Comparison of ENCODE assay signal across 1 cellular context in the genomic region with DNA sequence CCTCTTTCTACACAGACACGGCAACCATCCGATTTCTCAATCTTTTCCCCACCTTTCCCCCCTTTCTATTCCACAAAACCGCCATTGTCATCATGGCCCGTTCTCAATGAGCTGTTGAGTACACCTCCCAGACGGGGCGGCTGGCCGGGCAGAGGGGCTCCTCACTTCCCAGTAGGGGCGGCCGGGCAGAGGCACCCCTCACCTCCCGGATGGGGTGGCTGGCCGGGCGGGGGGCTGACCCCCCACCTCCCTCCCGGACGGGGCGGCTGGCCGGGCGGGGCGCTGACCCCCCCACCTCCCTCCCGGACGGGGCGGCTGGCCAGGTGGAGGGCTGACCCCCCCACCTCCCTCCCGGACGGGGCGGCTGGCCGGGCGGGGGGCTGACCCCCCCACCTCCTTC.
DNase-seq lines count a peak whose midpoint lies in the region; TF ChIP-seq lines count a peak whose summit lies in the region.
"Not testable (repeated sequence)": the region's sequence is repeated elsewhere in the genome, so short reads cannot be mapped to it uniquely, and the experiment has no call there.

No MANE protein-coding gene starts in this region.

- H3K4me1 Mint-ChIP-seq in glutamatergic neuron (ENCODE audit: low read depth, unreplicated experiment) = peaks cover 18% of the 10 kb centered on the region

- not testable (repeated sequence) for H3K36me3 Mint-ChIP-seq in glutamatergic neuron (ENCODE audit: unreplicated experiment)

- peak; percentile 46 for DNase-seq in glutamatergic neuron

- not testable (repeated sequence) for H3K9me3 Mint-ChIP-seq in glutamatergic neuron (ENCODE audit: unreplicated experiment)

- not testable (repeated sequence) for TF ChIP-seq CTCF in glutamatergic neuron (IDR thresholded peaks at IDR 0.05; ENCODE audit: partially characterized antibody, unreplicated experiment)

- not testable (repeated sequence) for H3K4me3 Mint-ChIP-seq in glutamatergic neuron (ENCODE audit: unreplicated experiment)

- not testable (repeated sequence) for H3K27me3 Mint-ChIP-seq in glutamatergic neuron (ENCODE audit: unreplicated experiment)

- H3K27ac Mint-ChIP-seq in glutamatergic neuron (ENCODE audit: unreplicated experiment) = not testable (repeated sequence)
